Comparison of ENCODE assay signal across 15 cellular contexts in genomic region chr10:26840938-26841732, GRCh38. TPM values are rescaled to one million over a fixed set of nuclear protein-coding genes. Genes with fewer than 3 reads are reported as not detected.
DNase-seq lines count a peak whose midpoint lies in the region; ATAC-seq and TF ChIP-seq lines count a peak whose summit lies in the region.
"Had no signal": no experiment of that assay in that cellular context is flagged by ENCODE, and none has a peak within 500 bp of the region (broad histone marks: within the 10 kb centered on the region; RNA-seq: fewer than 3 reads in every experiment).

No MANE protein-coding gene starts in this region.

- H3K27ac ChIP-seq in OCI-LY1 (ENCODE audit: low read depth, low read length, poor library complexity, severe bottlenecking) (peak overlapping the region; percentile 58), colonic mucosa (no peak overlapping the region)
- H3K27ac ChIP-seq: Peyer's patch had no signal

- peaks cover 4% of the 10 kb centered on the region for H3K9me3 Mint-ChIP-seq in activated CD4-positive, alpha-beta memory T cell treated with anti-CD3 and anti-CD28 coated beads for 36 hours
- H3K9me3 Mint-ChIP-seq in activated CD4-positive, alpha-beta memory T cell treated with anti-CD3 and anti-CD28 coated beads, Interleukin-2, amount 10 ng/mL, durations not matched to agents 7 days and 5 days, result peaks cover 9% of the 10 kb centered on the region
- H3K9me3 Mint-ChIP-seq in naive B cell, result peaks cover 0 to 1% (median 0%) of the 10 kb centered on the region in 7 donors

- peaks cover 99% of the 10 kb centered on the region for H3K79me2 ChIP-seq in OCI-LY1 (ENCODE audit: insufficient read depth, low read length)

- ATAC-seq in HG02610 (IDR thresholded peaks at IDR 0.05; ENCODE audit: unreplicated experiment), result peak; percentile 37
- no peak for ATAC-seq in naive B cell (ENCODE audit: low read depth in 2 of 2)
- ATAC-seq in GM21526 (IDR thresholded peaks at IDR 0.05; ENCODE audit: low FRiP score, unreplicated experiment), result no peak
- ATAC-seq: HCT116 had no signal

- H4K20me1 ChIP-seq in OCI-LY1 (ENCODE audit: insufficient read depth, low read length), result no peaks in the 10 kb centered on the region

- POLR2A ChIA-PET in activated CD4-positive, alpha-beta memory T cell treated with anti-CD3 and anti-CD28 coated beads for 36 hours (lab: Charles Lee), result no interaction called here
- POLR2A ChIA-PET in activated CD4-positive, alpha-beta memory T cell treated with anti-CD3 and anti-CD28 coated beads, Interleukin-2, amount 10 ng/mL, durations not matched to agents 7 days and 5 days (lab: Charles Lee), result no interaction called here

- no peaks in the 10 kb centered on the region for H3K27me3 ChIP-seq in OCI-LY1 (ENCODE audit: insufficient read depth, low read length)
- H3K27me3 ChIP-seq in colonic mucosa, result no peaks in the 10 kb centered on the region
- H3K27me3 ChIP-seq: Peyer's patch had no signal

- peaks cover 45% of the 10 kb centered on the region for H3K4me1 ChIP-seq in OCI-LY1 (ENCODE audit: insufficient read depth, low read length, severe bottlenecking)
- no peaks in the 10 kb centered on the region for H3K4me1 ChIP-seq in colonic mucosa

- peaks cover 73% of the 10 kb centered on the region for H3K4me1 Mint-ChIP-seq in activated CD4-positive, alpha-beta memory T cell treated with anti-CD3 and anti-CD28 coated beads for 36 hours (ENCODE audit: low read depth)
- peaks cover 49% of the 10 kb centered on the region for H3K4me1 Mint-ChIP-seq in activated CD4-positive, alpha-beta memory T cell treated with anti-CD3 and anti-CD28 coated beads, Interleukin-2, amount 10 ng/mL, durations not matched to agents 7 days and 5 days
- peaks cover 69 to 95% (median 89%) of the 10 kb centered on the region in 3 donors for H3K4me1 Mint-ChIP-seq in naive B cell

- peak overlapping the region; percentile 46 for H3K27ac Mint-ChIP-seq in activated CD4-positive, alpha-beta memory T cell treated with anti-CD3 and anti-CD28 coated beads for 36 hours
- H3K27ac Mint-ChIP-seq in activated CD4-positive, alpha-beta memory T cell treated with anti-CD3 and anti-CD28 coated beads, Interleukin-2, amount 10 ng/mL, durations not matched to agents 7 days and 5 days, result no peak overlapping the region
- peak overlapping the region in 5 of 6 donors; percentile 51 to 84 (median 62) for H3K27ac Mint-ChIP-seq in naive B cell

- CTCF ChIA-PET in activated CD4-positive, alpha-beta memory T cell treated with anti-CD3 and anti-CD28 coated beads for 36 hours (lab: Charles Lee), result no interaction called here
- CTCF ChIA-PET in activated CD4-positive, alpha-beta memory T cell treated with anti-CD3 and anti-CD28 coated beads, Interleukin-2, amount 10 ng/mL, durations not matched to agents 7 days and 5 days (lab: Charles Lee), result interaction anchor here (1.4 to 1.7 kb wide), 2 partner anchors 42 to 115 kb away, joined by 4 read pairs; no protein-coding TSS in a partner anchor

- H3K9ac ChIP-seq in OCI-LY1 (ENCODE audit: low read length) (no peak overlapping the region), colonic mucosa (ENCODE audit: low read depth in 2 of 2, low read length in 2 of 2) (no peak overlapping the region)

- TF ChIP-seq CTCF in OCI-LY1 (IDR thresholded peaks at IDR 0.05; ENCODE audit: low read length) (no peak), colonic mucosa (IDR thresholded peaks at IDR 0.05) (no peak)

- DNase-seq in activated CD4-positive, alpha-beta memory T cell treated with anti-CD3 and anti-CD28 coated beads for 36 hours, result no peak
- no peak for DNase-seq in activated CD4-positive, alpha-beta memory T cell treated with anti-CD3 and anti-CD28 coated beads, Interleukin-2, amount 10 ng/mL, durations not matched to agents 7 days and 5 days
- DNase-seq in naive B cell (no peak), colonic mucosa (no peak), HK-2 (ENCODE audit: unreplicated experiment) (no peak)
- DNase-seq: activated CD4-positive, alpha-beta T cell treated with anti-CD3 and anti-CD28 coated beads for 4 hours; EL; Kasumi-1; NCI-H2107; Peyer's patch; T-helper 1 cell had no signal

- peaks cover 75% of the 10 kb centered on the region for H3K36me3 ChIP-seq in OCI-LY1 (ENCODE audit: insufficient read depth, low read length)
- H3K36me3 ChIP-seq in colonic mucosa, result no peaks in the 10 kb centered on the region
- H3K36me3 ChIP-seq: Peyer's patch had no signal

- intact Hi-C loops in activated CD4-positive, alpha-beta memory T cell treated with anti-CD3 and anti-CD28 coated beads for 36 hours (cut with micrococcal nuclease), result loop anchor here (1.0 to 5.0 kb wide), 3 partner anchors 19 to 59 kb away; partner anchors contain the start of gene ABI1
- intact Hi-C loops in colonic mucosa (cut with DNase I), result no loop called here

- no peaks in the 10 kb centered on the region for H3K9me2 ChIP-seq in OCI-LY1 (ENCODE audit: low read depth, low read length)

- no peak overlapping the region for H2AFZ ChIP-seq in OCI-LY1 (ENCODE audit: low read length)

- no peaks in the 10 kb centered on the region for H3K27me3 Mint-ChIP-seq in activated CD4-positive, alpha-beta memory T cell treated with anti-CD3 and anti-CD28 coated beads for 36 hours
- no peaks in the 10 kb centered on the region for H3K27me3 Mint-ChIP-seq in activated CD4-positive, alpha-beta memory T cell treated with anti-CD3 and anti-CD28 coated beads, Interleukin-2, amount 10 ng/mL, durations not matched to agents 7 days and 5 days
- H3K27me3 Mint-ChIP-seq in naive B cell, result no peaks in the 10 kb centered on the region

- H3K4me3 ChIP-seq in OCI-LY1 (ENCODE audit: low read depth, low read length, poor library complexity, severe bottlenecking) (no peak overlapping the region), colonic mucosa (no peak overlapping the region)
- H3K4me3 ChIP-seq: Peyer's patch had no signal

- H3K4me2 ChIP-seq in OCI-LY1 (ENCODE audit: low read length), result peak overlapping the region; percentile 15; the same call in 1 of the 2 replicates

- peaks cover 3% of the 10 kb centered on the region; the same call in 1 of the 2 replicates for H3K9me3 ChIP-seq in OCI-LY1 (ENCODE audit: low read length)
- no peaks in the 10 kb centered on the region for H3K9me3 ChIP-seq in colonic mucosa
- H3K9me3 ChIP-seq: Peyer's patch had no signal

- H3F3A ChIP-seq in OCI-LY1 (ENCODE audit: insufficient read depth, low read length), result no peaks in the 10 kb centered on the region

- no peak overlapping the region for H3K4me3 Mint-ChIP-seq in activated CD4-positive, alpha-beta memory T cell treated with anti-CD3 and anti-CD28 coated beads for 36 hours
- no peak overlapping the region for H3K4me3 Mint-ChIP-seq in activated CD4-positive, alpha-beta memory T cell treated with anti-CD3 and anti-CD28 coated beads, Interleukin-2, amount 10 ng/mL, durations not matched to agents 7 days and 5 days
- peak overlapping the region in 7 of 8 donors; percentile 23 to 81 (median 62) for H3K4me3 Mint-ChIP-seq in naive B cell

- H3K36me3 Mint-ChIP-seq in activated CD4-positive, alpha-beta memory T cell treated with anti-CD3 and anti-CD28 coated beads for 36 hours, result peaks cover 11% of the 10 kb centered on the region
- H3K36me3 Mint-ChIP-seq in activated CD4-positive, alpha-beta memory T cell treated with anti-CD3 and anti-CD28 coated beads, Interleukin-2, amount 10 ng/mL, durations not matched to agents 7 days and 5 days (ENCODE audit: low read depth), result peaks cover 51% of the 10 kb centered on the region
- H3K36me3 Mint-ChIP-seq in naive B cell, result peaks cover 0 to 6% of the 10 kb centered on the region in 2 donors

RNA-seq across cellular contexts. Expression of gene ABI1, which starts 19.6 kb away (rescaled TPM):
- total RNA-seq in activated CD4-positive, alpha-beta memory T cell treated with anti-CD3 and anti-CD28 coated beads for 36 hours, result 10 to 100 TPM; 55.5 to 56.2 TPM
- total RNA-seq in activated CD4-positive, alpha-beta memory T cell treated with anti-CD3 and anti-CD28 coated beads, Interleukin-2, amount 10 ng/mL, durations not matched to agents 7 days and 5 days, result 10 to 100 TPM; 76.9 to 78.4 TPM
- 100 to 1,000 TPM in 5 of 6 donors, 10 to 100 TPM in 1; 85.7 to 122 (median 108) TPM for polyA plus RNA-seq in naive B cell (ENCODE audit: low read depth in 6 of 6)
- 10 to 100 TPM; 45.6 to 65.3 TPM for total RNA-seq in colonic mucosa

Comparison
In these comparisons a context has a peak if more than half of its experiments do, and no peak if none do; other contexts are left out.
1. H3K4me3 Mint-ChIP-seq: peak in naive B cell (7 of 8); none in activated CD4-positive, alpha-beta memory T cell treated with anti-CD3 and anti-CD28 coated beads for 36 hours (single experiment) and activated CD4-positive, alpha-beta memory T cell treated with anti-CD3 and anti-CD28 coated beads, Interleukin-2, amount 10 ng/mL, durations not matched to agents 7 days and 5 days (single experiment).